In genomic region chr11:117822031-117822521, GRCh38 we compare ENCODE assay signal across 8 cellular contexts. TPM values are rescaled to one million over a fixed set of nuclear protein-coding genes. Genes with fewer than 3 reads are reported as not detected.
DNase-seq lines count a peak whose midpoint lies in the region; ATAC-seq lines count a peak whose summit lies in the region.

No MANE protein-coding gene starts in this region.

- DNase-seq in NCI-H1105 treated with DMSO at 0.1 percent for 48 hours (lab: John Stamatoyannopoulos, UW) (peak; percentile 10), NCI-H1105 (lab: John Stamatoyannopoulos, UW) (no peak), NCI-H345 (lab: John Stamatoyannopoulos, UW) (peak; percentile 31), right cardiac atrium (peak in 2 of 3 donors; percentile 49 to 83)
- peak; percentile 76 for DNase-seq in activated effector memory CD4-positive, alpha-beta T cell treated with anti-CD3 and anti-CD28 coated beads, Interleukin-2, amount 50 U/mL, for 16 hours
- DNase-seq in stimulated activated CD8-positive, alpha-beta memory T cell treated with anti-CD3 and anti-CD28 coated beads, Interleukin-2, amount 100 ng/mL, for 48 hours (ENCODE audit: low read depth in 2 of 2), result peak; percentile 54 to 58

- ATAC-seq in right cardiac atrium (no peak), HG03039 (IDR thresholded peaks at IDR 0.05; ENCODE audit: unreplicated experiment) (no peak), HG03045 (IDR thresholded peaks at IDR 0.05; ENCODE audit: unreplicated experiment) (no peak)

- WGBS in right cardiac atrium, result 54% methylated on average over 16 of the region's 16 CpGs

- H3K27ac ChIP-seq in right cardiac atrium (ENCODE audit: low read length), result no peak overlapping the region

- H3K9me3 ChIP-seq in right cardiac atrium (ENCODE audit: control insufficient read depth, low read length), result no peaks in the 10 kb centered on the region

- H3K4me1 ChIP-seq in right cardiac atrium (ENCODE audit: control insufficient read depth, insufficient read depth, low read length), result peaks cover 7% of the 10 kb centered on the region

- intact Hi-C loops in right cardiac atrium (cut with DNase I), result loop anchor here in 1 of 4 donors (5.0 kb wide), 1 partner anchor 125 kb away; no protein-coding TSS in a partner anchor

- H3K4me3 ChIP-seq in right cardiac atrium (ENCODE audit: low read length), result no peak overlapping the region

- no peaks in the 10 kb centered on the region for H3K27me3 ChIP-seq in right cardiac atrium (ENCODE audit: control insufficient read depth, insufficient read depth)

RNA-seq across cellular contexts. Expression of gene FXYD2, which starts 2.5 kb away (rescaled TPM):
- 1 to 10 TPM; 1.1 to 4.0 (median 1.9) TPM for total RNA-seq in right cardiac atrium
- 2.1 TPM for polyA plus RNA-seq in right cardiac atrium

RNA-seq across cellular contexts. Expression of gene DSCAML1, which starts 25.1 kb away (rescaled TPM):
- total RNA-seq in right cardiac atrium, result 1 to 10 TPM in 2 of 4 donors, under 1 TPM in 2; 0.45 to 1.4 (median 1.1) TPM
- polyA plus RNA-seq in right cardiac atrium, result 0.70 TPM

RNA-seq across cellular contexts. Expression of gene FXYD6, which starts 54.4 kb away (rescaled TPM):
- 10 to 100 TPM; 36.1 to 47.8 (median 40.9) TPM for total RNA-seq in right cardiac atrium
- polyA plus RNA-seq in right cardiac atrium, result 54.1 TPM
